ENCODE assay signal across 8 cellular contexts in genomic region chr15:89334510-89335288, GRCh38. TPM values are rescaled to one million over a fixed set of nuclear protein-coding genes. Genes with fewer than 3 reads are reported as not detected.
DNase-seq lines count a peak whose midpoint lies in the region; ATAC-seq lines count a peak whose summit lies in the region.

TSS of gene POLG (minus strand) at chr15:89334824. CDS start at chr15:89333754, 1,070 bp downstream.

- peaks cover 23 to 27% (median 25%) of the 10 kb centered on the region in 3 donors for H3K36me3 Mint-ChIP-seq in immature natural killer cell

- peak within 1 kb of the TSS; percentile 85 to 99 (median 95) for H3K27ac Mint-ChIP-seq in immature natural killer cell

- DNase-seq in AG08396 (ENCODE audit: low spot score), result peak; percentile 98
- peak; percentile 86 for DNase-seq in NCI-H345 treated with DMSO at 0.1 percent for 48 hours (lab: John Stamatoyannopoulos, UW; ENCODE audit: unreplicated experiment)
- peak; percentile 96 to 98 (median 97) for DNase-seq in activated CD4-positive, CD25-positive, alpha-beta regulatory T cell (lab: John Stamatoyannopoulos, UW)
- peak; percentile 100 for DNase-seq in central memory CD4-positive, alpha-beta T cell
- peak; percentile 99 to 100 (median 99) for DNase-seq in immature natural killer cell
- DNase-seq in smooth muscle cell of the brain vasculature (ENCODE audit: low read depth, low spot score), result peak; percentile 98

- H3K27me3 Mint-ChIP-seq in immature natural killer cell (ENCODE audit: low read depth in 3 of 3), result peaks cover 13 to 18% (median 15%) of the 10 kb centered on the region in 3 donors

- H3K9me3 Mint-ChIP-seq in immature natural killer cell, result peaks cover 0 to 6% (median 3%) of the 10 kb centered on the region in 6 donors

- H3K4me1 Mint-ChIP-seq in immature natural killer cell, result peaks cover 54 to 72% of the 10 kb centered on the region in 2 donors

- peak; percentile 85 for ATAC-seq in GM19023 (IDR thresholded peaks at IDR 0.05; ENCODE audit: unreplicated experiment)
- ATAC-seq in HG03280 (IDR thresholded peaks at IDR 0.05; ENCODE audit: unreplicated experiment), result peak; percentile 89

- H3K4me3 Mint-ChIP-seq in immature natural killer cell, result peak within 1 kb of the TSS; percentile 91 to 98 (median 95)

RNA-seq across cellular contexts. Expression of gene POLG, which starts in this region (rescaled TPM):
- polyA plus RNA-seq in immature natural killer cell, result 10 to 100 TPM; 24.3 to 79.1 (median 28.6) TPM

Comparison
In these comparisons a context has a peak if more than half of its experiments do, and no peak if none do; other contexts are left out.
1. Peak in every context shown above with its lines: DNase-seq and ATAC-seq.